Comparison of ENCODE assay signal across 1 cellular context in genomic region chr11:34191592-34191991, GRCh38.
TF ChIP-seq lines count a peak whose summit lies in the region.

No MANE protein-coding gene starts in this region.

TF ChIP-seq in GM12878, 131 proteins besides CTCF, POLR2A, EP300 and RAD21:
- TF ChIP-seq ZNF592 (IDR thresholded peaks at IDR 0.05) (no peak), MTA3 (IDR thresholded peaks at IDR 0.05; ENCODE audit: borderline replicate concordance, low read length) (no peak), EZH2 (IDR thresholded peaks at IDR 0.05; ENCODE audit: borderline replicate concordance, control insufficient read depth, low read depth, low read length) (no peak), CREM (IDR thresholded peaks at IDR 0.05; ENCODE audit: low read depth) (no peak), HDAC6 (IDR thresholded peaks at IDR 0.05; ENCODE audit: unreplicated experiment) (no peak), FOXM1 (IDR thresholded peaks at IDR 0.05; ENCODE audit: low read depth, low read length) (no peak), NFIC (IDR thresholded peaks at IDR 0.05; ENCODE audit: low read depth, low read length) (no peak), RELA (IDR thresholded peaks at IDR 0.05; ENCODE audit: borderline replicate concordance, partially characterized antibody) (no peak), ATF3 (IDR thresholded peaks at IDR 0.05; ENCODE audit: borderline replicate concordance, extremely low read depth, low read depth, low read length) (no peak), TARDBP (IDR thresholded peaks at IDR 0.05; ENCODE audit: borderline replicate concordance) (no peak)
